ENCODE assay signal across 11 cellular contexts in genomic region chr11:58616594-58616993, GRCh38. TPM values are rescaled to one million over a fixed set of nuclear protein-coding genes. Genes with fewer than 3 reads are reported as not detected.
A peak's percentile ranks its signal among the peaks of the same experiment; 100 is the strongest.
DNase-seq lines count a peak whose midpoint lies in the region; TF ChIP-seq lines count a peak whose summit lies in the region.
"Had no signal": no experiment of that assay in that cellular context is flagged by ENCODE, and none has a peak within 500 bp of the region (broad histone marks: within the 10 kb centered on the region; RNA-seq: fewer than 3 reads in every experiment).

No MANE protein-coding gene starts in this region.

- H3K4me1 ChIP-seq in right atrium auricular region: peaks cover 0 to 32% of the 10 kb centered on the region in 2 donors

- H3K27ac ChIP-seq in right atrium auricular region: no peak overlapping the region
- H3K27ac ChIP-seq: PC-9 had no signal

- no peaks in the 10 kb centered on the region for H3K9me3 Mint-ChIP-seq in activated T-cell treated with anti-CD3 and anti-CD28 coated beads, Interleukin-2, amount 50 U/mL, for 24 hours
- H3K9me3 Mint-ChIP-seq in osteocyte (ENCODE audit: unreplicated experiment): no peaks in the 10 kb centered on the region

- TF ChIP-seq CTCF in right atrium auricular region (IDR thresholded peaks at IDR 0.05): no peak
- TF ChIP-seq CTCF in osteocyte (IDR thresholded peaks at IDR 0.05): no peak

- peaks cover 97% of the 10 kb centered on the region for H3K36me3 Mint-ChIP-seq in activated T-cell treated with anti-CD3 and anti-CD28 coated beads, Interleukin-2, amount 50 U/mL, for 24 hours (ENCODE audit: low read depth)
- H3K36me3 Mint-ChIP-seq in osteocyte (ENCODE audit: unreplicated experiment): peaks cover 73% of the 10 kb centered on the region

- H3K36me3 ChIP-seq in right atrium auricular region: peaks cover 79% of the 10 kb centered on the region

- no peaks in the 10 kb centered on the region for H3K27me3 ChIP-seq in right atrium auricular region

- no peak overlapping the region for H3K4me3 ChIP-seq in right atrium auricular region
- H3K4me3 ChIP-seq: PC-9 had no signal

- no peak for DNase-seq in activated T-cell treated with anti-CD3 and anti-CD28 coated beads, Interleukin-2, amount 50 U/mL, for 24 hours
- no peak for DNase-seq in activated T-cell treated with anti-CD3 and anti-CD28 coated beads for 4 hours
- DNase-seq in amniotic stem cell (lab: John Stamatoyannopoulos, UW): peak; percentile 34
- DNase-seq in right atrium auricular region (ENCODE audit: low spot score): peak; percentile 66
- DNase-seq in stromal cell of bone marrow (ENCODE audit: low read depth): peak; percentile 85
- no peak for DNase-seq in activated gamma-delta T cell treated with Interleukin-2 at 50 U/mL for 16 hours
- DNase-seq in NCI-H748 (lab: John Stamatoyannopoulos, UW; ENCODE audit: unreplicated experiment): no peak
- no peak for DNase-seq in osteocyte (ENCODE audit: extremely low spot score, unreplicated experiment)
- DNase-seq: MM.1S, PC-9 had no signal

- peak overlapping the region; percentile 29 for H3K27ac Mint-ChIP-seq in activated T-cell treated with anti-CD3 and anti-CD28 coated beads, Interleukin-2, amount 50 U/mL, for 24 hours
- H3K27ac Mint-ChIP-seq in osteocyte (ENCODE audit: unreplicated experiment): no peak overlapping the region
- H3K27ac Mint-ChIP-seq: B cell had no signal

- peaks cover 42% of the 10 kb centered on the region for H3K4me1 Mint-ChIP-seq in activated T-cell treated with anti-CD3 and anti-CD28 coated beads, Interleukin-2, amount 50 U/mL, for 24 hours (ENCODE audit: low read depth)
- no peaks in the 10 kb centered on the region for H3K4me1 Mint-ChIP-seq in osteocyte (ENCODE audit: unreplicated experiment)
- H3K4me1 Mint-ChIP-seq: B cell had no signal

- no peaks in the 10 kb centered on the region for H3K9me3 ChIP-seq in right atrium auricular region

- no peak overlapping the region for H3K4me3 Mint-ChIP-seq in activated T-cell treated with anti-CD3 and anti-CD28 coated beads, Interleukin-2, amount 50 U/mL, for 24 hours
- no peak overlapping the region for H3K4me3 Mint-ChIP-seq in osteocyte (ENCODE audit: unreplicated experiment)
- H3K4me3 Mint-ChIP-seq: B cell had no signal

- no peaks in the 10 kb centered on the region for H3K27me3 Mint-ChIP-seq in activated T-cell treated with anti-CD3 and anti-CD28 coated beads, Interleukin-2, amount 50 U/mL, for 24 hours
- H3K27me3 Mint-ChIP-seq in osteocyte (ENCODE audit: unreplicated experiment): no peaks in the 10 kb centered on the region
- H3K27me3 Mint-ChIP-seq: B cell had no signal

RNA-seq across cellular contexts. Expression of gene CNTF, which starts 5.9 kb away (rescaled TPM):
- total RNA-seq in right atrium auricular region: 1 to 10 TPM in 1 of 2 donors, under 1 TPM in 1; 0.30 to 1.6 TPM
- total RNA-seq in osteocyte: 1.1 and 1.6 TPM in 2 replicates

RNA-seq across cellular contexts. Expression of gene ZFP91, which starts 37.7 kb away (rescaled TPM):
- 10 to 100 TPM; 50.5 to 52.4 TPM for total RNA-seq in right atrium auricular region
- 55.4 and 56.7 TPM in 2 replicates for total RNA-seq in osteocyte

RNA-seq across cellular contexts. Expression of gene LPXN, which starts 40.9 kb away (rescaled TPM):
- total RNA-seq in right atrium auricular region (1 to 10 TPM; 2.8 to 5.5 TPM), osteocyte (6.2 and 7.3 TPM in 2 replicates)

Comparison
In these comparisons a context has a peak if more than half of its experiments do, and no peak if none do; other contexts are left out.
1. DNase-seq: peak in amniotic stem cell (single experiment), right atrium auricular region (single experiment) and stromal cell of bone marrow (single experiment); none in activated T-cell treated with anti-CD3 and anti-CD28 coated beads, Interleukin-2, amount 50 U/mL, for 24 hours (single experiment), activated T-cell treated with anti-CD3 and anti-CD28 coated beads for 4 hours (single experiment), activated gamma-delta T cell treated with Interleukin-2 at 50 U/mL for 16 hours (single experiment), NCI-H748 (single experiment) and osteocyte (single experiment).